ENCODE assay signal across 7 cellular contexts in genomic region chr16:20569117-20569651, GRCh38. TPM values are rescaled to one million over a fixed set of nuclear protein-coding genes. Genes with fewer than 3 reads are reported as not detected.
"Had no signal": no experiment of that assay in that cellular context is flagged by ENCODE, and none has a peak within 500 bp of the region (broad histone marks: within the 10 kb centered on the region; RNA-seq: fewer than 3 reads in every experiment).

No MANE protein-coding gene starts in this region.

RNA-seq across cellular contexts. Expression of gene ACSM2B, which starts 7.0 kb away (rescaled TPM):
- total RNA-seq: LHCN-M2, MCF 10A, PC-3, Peyer's patch, Right ventricle myocardium superior, SJSA1 had no signal
- polyA plus RNA-seq: SK-N-SH had no signal
